Comparison of ENCODE assay signal across 2 cellular contexts in the genomic region with DNA sequence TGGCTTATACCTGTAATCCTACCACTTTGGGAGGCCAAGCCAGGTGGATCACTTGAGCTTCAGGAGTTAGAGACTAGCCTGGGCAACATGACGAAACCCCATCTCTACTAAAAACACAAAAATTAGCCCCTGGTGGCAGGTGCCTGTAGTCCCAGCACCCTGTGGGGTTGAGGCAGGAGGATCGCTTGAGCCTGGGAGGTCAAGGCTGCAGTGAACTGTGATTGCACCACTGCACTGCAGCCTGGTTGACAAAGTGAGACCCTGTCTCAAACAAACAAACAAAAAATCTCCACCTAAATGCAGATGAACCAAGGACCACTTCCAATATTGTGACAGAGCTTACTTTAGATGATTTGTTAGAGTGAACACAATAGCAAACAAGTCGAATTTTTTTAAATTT.
TF ChIP-seq lines count a peak whose summit lies in the region.

No MANE protein-coding gene starts in this region.

TF ChIP-seq in HepG2, 621 proteins besides CTCF, POLR2A, EP300 and RAD21 (continues in another document):
- TF ChIP-seq, protein P1, sequence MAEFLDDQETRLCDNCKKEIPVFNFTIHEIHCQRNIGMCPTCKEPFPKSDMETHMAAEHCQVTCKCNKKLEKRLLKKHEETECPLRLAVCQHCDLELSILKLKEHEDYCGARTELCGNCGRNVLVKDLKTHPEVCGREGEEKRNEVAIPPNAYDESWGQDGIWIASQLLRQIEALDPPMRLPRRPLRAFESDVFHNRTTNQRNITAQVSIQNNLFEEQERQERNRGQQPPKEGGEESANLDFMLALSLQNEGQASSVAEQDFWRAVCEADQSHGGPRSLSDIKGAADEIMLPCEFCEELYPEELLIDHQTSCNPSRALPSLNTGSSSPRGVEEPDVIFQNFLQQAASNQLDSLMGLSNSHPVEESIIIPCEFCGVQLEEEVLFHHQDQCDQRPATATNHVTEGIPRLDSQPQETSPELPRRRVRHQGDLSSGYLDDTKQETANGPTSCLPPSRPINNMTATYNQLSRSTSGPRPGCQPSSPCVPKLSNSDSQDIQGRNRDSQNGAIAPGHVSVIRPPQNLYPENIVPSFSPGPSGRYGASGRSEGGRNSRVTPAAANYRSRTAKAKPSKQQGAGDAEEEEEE (CRISPR knock-in tag; IDR thresholded peaks at IDR 0.05; ENCODE audit: borderline replicate concordance), result no peak
- peak; percentile 72 for TF ChIP-seq NR2C2 (CRISPR knock-in tag; IDR thresholded peaks at IDR 0.05; ENCODE audit: borderline replicate concordance)
- no peak for TF ChIP-seq MAZ (IDR thresholded peaks at IDR 0.05; ENCODE audit: borderline replicate concordance, low read depth, low read length)
- TF ChIP-seq MAZ (CRISPR knock-in tag; IDR thresholded peaks at IDR 0.05; ENCODE audit: low read depth), result no peak
- no peak for TF ChIP-seq ZNF761 (CRISPR knock-in tag; conservative IDR thresholded peaks at IDR 0.05)
- TF ChIP-seq MEIS2 (CRISPR knock-in tag; IDR thresholded peaks at IDR 0.05), result no peak
- no peak for TF ChIP-seq ZNF451 (CRISPR knock-in tag; IDR thresholded peaks at IDR 0.05)
- TF ChIP-seq SOX6 (IDR thresholded peaks at IDR 0.05), result no peak
- TF ChIP-seq SOX6 (CRISPR knock-in tag; IDR thresholded peaks at IDR 0.05), result peak; percentile 31; the same call in 1 of the 2 replicates
- no peak for TF ChIP-seq ADNP (CRISPR knock-in tag; IDR thresholded peaks at IDR 0.05)
- TF ChIP-seq, protein P2, sequence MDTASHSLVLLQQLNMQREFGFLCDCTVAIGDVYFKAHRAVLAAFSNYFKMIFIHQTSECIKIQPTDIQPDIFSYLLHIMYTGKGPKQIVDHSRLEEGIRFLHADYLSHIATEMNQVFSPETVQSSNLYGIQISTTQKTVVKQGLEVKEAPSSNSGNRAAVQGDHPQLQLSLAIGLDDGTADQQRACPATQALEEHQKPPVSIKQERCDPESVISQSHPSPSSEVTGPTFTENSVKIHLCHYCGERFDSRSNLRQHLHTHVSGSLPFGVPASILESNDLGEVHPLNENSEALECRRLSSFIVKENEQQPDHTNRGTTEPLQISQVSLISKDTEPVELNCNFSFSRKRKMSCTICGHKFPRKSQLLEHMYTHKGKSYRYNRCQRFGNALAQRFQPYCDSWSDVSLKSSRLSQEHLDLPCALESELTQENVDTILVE (CRISPR knock-in tag; IDR thresholded peaks at IDR 0.05), result no peak
- TF ChIP-seq, protein P3, sequence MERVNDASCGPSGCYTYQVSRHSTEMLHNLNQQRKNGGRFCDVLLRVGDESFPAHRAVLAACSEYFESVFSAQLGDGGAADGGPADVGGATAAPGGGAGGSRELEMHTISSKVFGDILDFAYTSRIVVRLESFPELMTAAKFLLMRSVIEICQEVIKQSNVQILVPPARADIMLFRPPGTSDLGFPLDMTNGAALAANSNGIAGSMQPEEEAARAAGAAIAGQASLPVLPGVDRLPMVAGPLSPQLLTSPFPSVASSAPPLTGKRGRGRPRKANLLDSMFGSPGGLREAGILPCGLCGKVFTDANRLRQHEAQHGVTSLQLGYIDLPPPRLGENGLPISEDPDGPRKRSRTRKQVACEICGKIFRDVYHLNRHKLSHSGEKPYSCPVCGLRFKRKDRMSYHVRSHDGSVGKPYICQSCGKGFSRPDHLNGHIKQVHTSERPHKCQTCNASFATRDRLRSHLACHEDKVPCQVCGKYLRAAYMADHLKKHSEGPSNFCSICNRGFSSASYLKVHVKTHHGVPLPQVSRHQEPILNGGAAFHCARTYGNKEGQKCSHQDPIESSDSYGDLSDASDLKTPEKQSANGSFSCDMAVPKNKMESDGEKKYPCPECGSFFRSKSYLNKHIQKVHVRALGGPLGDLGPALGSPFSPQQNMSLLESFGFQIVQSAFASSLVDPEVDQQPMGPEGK (CRISPR knock-in tag; IDR thresholded peaks at IDR 0.05), result no peak
- TF ChIP-seq FOXP1 (IDR thresholded peaks at IDR 0.05), result no peak
- peak; percentile 62; the same call in 1 of the 2 replicates for TF ChIP-seq FOXP1 (CRISPR knock-in tag; IDR thresholded peaks at IDR 0.05)
- no peak for TF ChIP-seq BORCS8-MEF2B (CRISPR knock-in tag; IDR thresholded peaks at IDR 0.05)
- TF ChIP-seq ZIK1 (CRISPR knock-in tag; IDR thresholded peaks at IDR 0.05; ENCODE audit: borderline replicate concordance, low read depth), result no peak
- TF ChIP-seq ZNF564 (CRISPR knock-in tag; IDR thresholded peaks at IDR 0.05), result no peak
- TF ChIP-seq, protein P4, sequence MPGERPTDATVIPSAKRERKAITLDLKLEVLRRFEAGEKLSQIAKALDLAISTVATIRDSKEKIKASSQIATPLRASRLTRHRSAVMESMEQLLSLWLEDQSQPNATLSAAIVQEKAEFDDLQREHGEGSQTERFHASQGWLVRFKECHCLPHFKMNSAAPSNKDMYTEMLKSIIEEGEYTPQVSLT (CRISPR knock-in tag; IDR thresholded peaks at IDR 0.05; ENCODE audit: borderline replicate concordance, low read depth), result no peak
- TF ChIP-seq FOSL2 (CRISPR knock-in tag; IDR thresholded peaks at IDR 0.05), result 0 out of 2 replicates have a peak, but pooled peaks have one; percentile 27
- TF ChIP-seq GLI4 (CRISPR knock-in tag; IDR thresholded peaks at IDR 0.05; ENCODE audit: borderline replicate concordance), result no peak
- TF ChIP-seq ZNF557 (CRISPR knock-in tag; IDR thresholded peaks at IDR 0.05), result no peak
- peak; percentile 54 to 67; a peak in 3 of 4 replicates for TF ChIP-seq NR2F1 (CRISPR knock-in tag; IDR thresholded peaks at IDR 0.05)
- TF ChIP-seq ZFYVE20 (CRISPR knock-in tag; IDR thresholded peaks at IDR 0.05; ENCODE audit: borderline replicate concordance, low read depth), result no peak
- no peak for TF ChIP-seq NPAS2 (CRISPR knock-in tag; IDR thresholded peaks at IDR 0.05; ENCODE audit: borderline replicate concordance)
- TF ChIP-seq ZNF605 (CRISPR knock-in tag; IDR thresholded peaks at IDR 0.05), result no peak
- peak; percentile 54 for TF ChIP-seq CEBPG (CRISPR knock-in tag; IDR thresholded peaks at IDR 0.05)
- TF ChIP-seq KAT8 (CRISPR knock-in tag; IDR thresholded peaks at IDR 0.05), result no peak
- TF ChIP-seq ETV5 (CRISPR knock-in tag; IDR thresholded peaks at IDR 0.05; ENCODE audit: borderline replicate concordance), result no peak
- no peak for TF ChIP-seq MTA1 (CRISPR knock-in tag; IDR thresholded peaks at IDR 0.05; ENCODE audit: borderline replicate concordance)
- TF ChIP-seq SALL1 (CRISPR knock-in tag; IDR thresholded peaks at IDR 0.05), result peak; percentile 36; the same call in 1 of the 2 replicates
- no peak for TF ChIP-seq SIN3B (IDR thresholded peaks at IDR 0.05; ENCODE audit: low read length)
- TF ChIP-seq CEBPB (IDR thresholded peaks at IDR 0.05; ENCODE audit: borderline replicate concordance, low read depth, low read length), result peak; percentile 78; the same call in 1 of the 2 replicates
- TF ChIP-seq, protein P5, sequence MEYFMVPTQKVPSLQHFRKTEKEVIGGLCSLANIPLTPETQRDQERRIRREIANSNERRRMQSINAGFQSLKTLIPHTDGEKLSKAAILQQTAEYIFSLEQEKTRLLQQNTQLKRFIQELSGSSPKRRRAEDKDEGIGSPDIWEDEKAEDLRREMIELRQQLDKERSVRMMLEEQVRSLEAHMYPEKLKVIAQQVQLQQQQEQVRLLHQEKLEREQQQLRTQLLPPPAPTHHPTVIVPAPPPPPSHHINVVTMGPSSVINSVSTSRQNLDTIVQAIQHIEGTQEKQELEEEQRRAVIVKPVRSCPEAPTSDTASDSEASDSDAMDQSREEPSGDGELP (IDR thresholded peaks at IDR 0.05; ENCODE audit: borderline replicate concordance, low read depth), result no peak
- no peak for TF ChIP-seq ZSCAN31 (CRISPR knock-in tag; IDR thresholded peaks at IDR 0.05; ENCODE audit: low read depth)

TF ChIP-seq in WTC11, 78 proteins besides CTCF, POLR2A, EP300 and RAD21 (continues in another document):
- TF ChIP-seq, protein P6, sequence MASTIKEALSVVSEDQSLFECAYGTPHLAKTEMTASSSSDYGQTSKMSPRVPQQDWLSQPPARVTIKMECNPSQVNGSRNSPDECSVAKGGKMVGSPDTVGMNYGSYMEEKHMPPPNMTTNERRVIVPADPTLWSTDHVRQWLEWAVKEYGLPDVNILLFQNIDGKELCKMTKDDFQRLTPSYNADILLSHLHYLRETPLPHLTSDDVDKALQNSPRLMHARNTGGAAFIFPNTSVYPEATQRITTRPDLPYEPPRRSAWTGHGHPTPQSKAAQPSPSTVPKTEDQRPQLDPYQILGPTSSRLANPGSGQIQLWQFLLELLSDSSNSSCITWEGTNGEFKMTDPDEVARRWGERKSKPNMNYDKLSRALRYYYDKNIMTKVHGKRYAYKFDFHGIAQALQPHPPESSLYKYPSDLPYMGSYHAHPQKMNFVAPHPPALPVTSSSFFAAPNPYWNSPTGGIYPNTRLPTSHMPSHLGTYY (CRISPR knock-in tag; IDR thresholded peaks at IDR 0.05), result no peak
- TF ChIP-seq GRHL2 (CRISPR knock-in tag; IDR thresholded peaks at IDR 0.05; ENCODE audit: insufficient replicate concordance, severe bottlenecking), result no peak
- TF ChIP-seq JAZF1 (CRISPR knock-in tag; IDR thresholded peaks at IDR 0.05), result no peak
- TF ChIP-seq, protein P7, sequence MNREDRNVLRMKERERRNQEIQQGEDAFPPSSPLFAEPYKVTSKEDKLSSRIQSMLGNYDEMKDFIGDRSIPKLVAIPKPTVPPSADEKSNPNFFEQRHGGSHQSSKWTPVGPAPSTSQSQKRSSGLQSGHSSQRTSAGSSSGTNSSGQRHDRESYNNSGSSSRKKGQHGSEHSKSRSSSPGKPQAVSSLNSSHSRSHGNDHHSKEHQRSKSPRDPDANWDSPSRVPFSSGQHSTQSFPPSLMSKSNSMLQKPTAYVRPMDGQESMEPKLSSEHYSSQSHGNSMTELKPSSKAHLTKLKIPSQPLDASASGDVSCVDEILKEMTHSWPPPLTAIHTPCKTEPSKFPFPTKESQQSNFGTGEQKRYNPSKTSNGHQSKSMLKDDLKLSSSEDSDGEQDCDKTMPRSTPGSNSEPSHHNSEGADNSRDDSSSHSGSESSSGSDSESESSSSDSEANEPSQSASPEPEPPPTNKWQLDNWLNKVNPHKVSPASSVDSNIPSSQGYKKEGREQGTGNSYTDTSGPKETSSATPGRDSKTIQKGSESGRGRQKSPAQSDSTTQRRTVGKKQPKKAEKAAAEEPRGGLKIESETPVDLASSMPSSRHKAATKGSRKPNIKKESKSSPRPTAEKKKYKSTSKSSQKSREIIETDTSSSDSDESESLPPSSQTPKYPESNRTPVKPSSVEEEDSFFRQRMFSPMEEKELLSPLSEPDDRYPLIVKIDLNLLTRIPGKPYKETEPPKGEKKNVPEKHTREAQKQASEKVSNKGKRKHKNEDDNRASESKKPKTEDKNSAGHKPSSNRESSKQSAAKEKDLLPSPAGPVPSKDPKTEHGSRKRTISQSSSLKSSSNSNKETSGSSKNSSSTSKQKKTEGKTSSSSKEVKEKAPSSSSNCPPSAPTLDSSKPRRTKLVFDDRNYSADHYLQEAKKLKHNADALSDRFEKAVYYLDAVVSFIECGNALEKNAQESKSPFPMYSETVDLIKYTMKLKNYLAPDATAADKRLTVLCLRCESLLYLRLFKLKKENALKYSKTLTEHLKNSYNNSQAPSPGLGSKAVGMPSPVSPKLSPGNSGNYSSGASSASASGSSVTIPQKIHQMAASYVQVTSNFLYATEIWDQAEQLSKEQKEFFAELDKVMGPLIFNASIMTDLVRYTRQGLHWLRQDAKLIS (CRISPR knock-in tag; IDR thresholded peaks at IDR 0.05; ENCODE audit: borderline replicate concordance), result no peak
- TF ChIP-seq, protein P8, sequence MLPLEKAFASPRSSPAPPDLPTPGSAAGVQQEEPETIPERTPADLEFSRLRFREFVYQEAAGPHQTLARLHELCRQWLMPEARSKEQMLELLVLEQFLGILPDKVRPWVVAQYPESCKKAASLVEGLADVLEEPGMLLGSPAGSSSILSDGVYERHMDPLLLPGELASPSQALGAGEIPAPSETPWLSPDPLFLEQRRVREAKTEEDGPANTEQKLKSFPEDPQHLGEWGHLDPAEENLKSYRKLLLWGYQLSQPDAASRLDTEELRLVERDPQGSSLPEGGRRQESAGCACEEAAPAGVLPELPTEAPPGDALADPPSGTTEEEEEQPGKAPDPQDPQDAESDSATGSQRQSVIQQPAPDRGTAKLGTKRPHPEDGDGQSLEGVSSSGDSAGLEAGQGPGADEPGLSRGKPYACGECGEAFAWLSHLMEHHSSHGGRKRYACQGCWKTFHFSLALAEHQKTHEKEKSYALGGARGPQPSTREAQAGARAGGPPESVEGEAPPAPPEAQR (CRISPR knock-in tag; IDR thresholded peaks at IDR 0.05), result no peak
- TF ChIP-seq SMAD4 (CRISPR knock-in tag; IDR thresholded peaks at IDR 0.05), result no peak
- TF ChIP-seq ZNF671 (CRISPR knock-in tag; IDR thresholded peaks at IDR 0.05), result no peak
- TF ChIP-seq, protein P9, sequence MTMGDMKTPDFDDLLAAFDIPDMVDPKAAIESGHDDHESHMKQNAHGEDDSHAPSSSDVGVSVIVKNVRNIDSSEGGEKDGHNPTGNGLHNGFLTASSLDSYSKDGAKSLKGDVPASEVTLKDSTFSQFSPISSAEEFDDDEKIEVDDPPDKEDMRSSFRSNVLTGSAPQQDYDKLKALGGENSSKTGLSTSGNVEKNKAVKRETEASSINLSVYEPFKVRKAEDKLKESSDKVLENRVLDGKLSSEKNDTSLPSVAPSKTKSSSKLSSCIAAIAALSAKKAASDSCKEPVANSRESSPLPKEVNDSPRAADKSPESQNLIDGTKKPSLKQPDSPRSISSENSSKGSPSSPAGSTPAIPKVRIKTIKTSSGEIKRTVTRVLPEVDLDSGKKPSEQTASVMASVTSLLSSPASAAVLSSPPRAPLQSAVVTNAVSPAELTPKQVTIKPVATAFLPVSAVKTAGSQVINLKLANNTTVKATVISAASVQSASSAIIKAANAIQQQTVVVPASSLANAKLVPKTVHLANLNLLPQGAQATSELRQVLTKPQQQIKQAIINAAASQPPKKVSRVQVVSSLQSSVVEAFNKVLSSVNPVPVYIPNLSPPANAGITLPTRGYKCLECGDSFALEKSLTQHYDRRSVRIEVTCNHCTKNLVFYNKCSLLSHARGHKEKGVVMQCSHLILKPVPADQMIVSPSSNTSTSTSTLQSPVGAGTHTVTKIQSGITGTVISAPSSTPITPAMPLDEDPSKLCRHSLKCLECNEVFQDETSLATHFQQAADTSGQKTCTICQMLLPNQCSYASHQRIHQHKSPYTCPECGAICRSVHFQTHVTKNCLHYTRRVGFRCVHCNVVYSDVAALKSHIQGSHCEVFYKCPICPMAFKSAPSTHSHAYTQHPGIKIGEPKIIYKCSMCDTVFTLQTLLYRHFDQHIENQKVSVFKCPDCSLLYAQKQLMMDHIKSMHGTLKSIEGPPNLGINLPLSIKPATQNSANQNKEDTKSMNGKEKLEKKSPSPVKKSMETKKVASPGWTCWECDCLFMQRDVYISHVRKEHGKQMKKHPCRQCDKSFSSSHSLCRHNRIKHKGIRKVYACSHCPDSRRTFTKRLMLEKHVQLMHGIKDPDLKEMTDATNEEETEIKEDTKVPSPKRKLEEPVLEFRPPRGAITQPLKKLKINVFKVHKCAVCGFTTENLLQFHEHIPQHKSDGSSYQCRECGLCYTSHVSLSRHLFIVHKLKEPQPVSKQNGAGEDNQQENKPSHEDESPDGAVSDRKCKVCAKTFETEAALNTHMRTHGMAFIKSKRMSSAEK (CRISPR knock-in tag; IDR thresholded peaks at IDR 0.05; ENCODE audit: borderline replicate concordance), result no peak
- no peak for TF ChIP-seq NFYB (CRISPR knock-in tag; conservative IDR thresholded peaks at IDR 0.05; ENCODE audit: low read depth)
- TF ChIP-seq, protein P10, sequence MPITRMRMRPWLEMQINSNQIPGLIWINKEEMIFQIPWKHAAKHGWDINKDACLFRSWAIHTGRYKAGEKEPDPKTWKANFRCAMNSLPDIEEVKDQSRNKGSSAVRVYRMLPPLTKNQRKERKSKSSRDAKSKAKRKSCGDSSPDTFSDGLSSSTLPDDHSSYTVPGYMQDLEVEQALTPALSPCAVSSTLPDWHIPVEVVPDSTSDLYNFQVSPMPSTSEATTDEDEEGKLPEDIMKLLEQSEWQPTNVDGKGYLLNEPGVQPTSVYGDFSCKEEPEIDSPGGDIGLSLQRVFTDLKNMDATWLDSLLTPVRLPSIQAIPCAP (CRISPR knock-in tag; IDR thresholded peaks at IDR 0.05), result no peak
- no peak for TF ChIP-seq TP53 (CRISPR knock-in tag; IDR thresholded peaks at IDR 0.05)
- TF ChIP-seq MYBL2 (CRISPR knock-in tag; IDR thresholded peaks at IDR 0.05), result no peak
- TF ChIP-seq RELA (CRISPR knock-in tag; IDR thresholded peaks at IDR 0.05; ENCODE audit: borderline replicate concordance), result no peak
- TF ChIP-seq CBFB (CRISPR knock-in tag; IDR thresholded peaks at IDR 0.05; ENCODE audit: low read depth), result no peak
